In the genomic region with DNA sequence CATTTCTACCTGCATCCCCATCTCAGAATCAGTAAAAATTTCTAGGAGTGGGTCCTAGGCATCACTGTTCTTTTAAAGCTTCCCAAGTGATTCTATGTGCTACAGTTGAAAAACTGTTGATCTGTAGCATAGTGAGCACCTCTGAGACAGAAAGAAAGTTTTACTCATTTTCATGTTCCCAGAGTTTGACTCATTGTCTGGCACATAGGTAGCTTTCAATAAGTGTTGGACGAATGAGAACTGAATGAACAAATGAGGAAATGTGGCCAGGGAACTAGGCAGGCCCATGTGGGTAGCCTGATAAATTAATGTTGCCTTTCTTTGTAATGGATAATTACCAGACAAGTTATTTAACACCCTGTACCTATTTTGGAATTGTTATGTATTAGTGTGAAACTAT, we compare ENCODE assay signal across 35 cellular contexts. TPM values are rescaled to one million over a fixed set of nuclear protein-coding genes. Genes with fewer than 3 reads are reported as not detected.
"Had no signal": no experiment of that assay in that cellular context is flagged by ENCODE, and none has a peak within 500 bp of the region (broad histone marks: within the 10 kb centered on the region; RNA-seq: fewer than 3 reads in every experiment).

No MANE protein-coding gene starts in this region.

- H3K27me3 ChIP-seq: MG63 had no signal

- H3K36me3 ChIP-seq: MG63 had no signal

- H3K9me3 ChIP-seq: MG63 had no signal

- DNase-seq: Karpas-422, Kasumi-1, MG63, MM.1S, MV-4-11, NCI-H1048, NCI-H1092, NCI-H1092 treated with DMSO at 0.1 percent for 48 hours, NCI-H1105, NCI-H1105 treated with DMSO at 0.1 percent for 48 hours, NCI-H1417, NCI-H1417 treated with DMSO at 0.1 percent for 48 hours, NCI-H1436, NCI-H1436 treated with DMSO at 0.1 percent for 48 hours, NCI-H146, NCI-H1694, NCI-H1694 treated with DMSO at 0.1 percent for 48 hours, NCI-H187, NCI-H187 treated with DMSO at 0.1 percent for 48 hours, NCI-H1930, NCI-H2029, NCI-H2029 treated with DMSO at 0.1 percent for 48 hours, NCI-H2081, NCI-H2081 treated with DMSO at 0.1 percent for 48 hours, NCI-H2107, NCI-H2171, NCI-H2171 treated with DMSO at 0.1 percent for 48 hours, NCI-H2227 treated with DMSO at 0.1 percent for 48 hours, NCI-H226, NCI-H345, NCI-H446, NCI-H446 treated with DMSO at 0.1 percent for 48 hours, NCI-H510A, NCI-H510A treated with DMSO at 0.1 percent for 48 hours had no signal

- H3K4me3 ChIP-seq: MG63 had no signal

RNA-seq across cellular contexts. Expression of a gene that starts 33.8 kb away (rescaled TPM):
- total RNA-seq: M059J had no signal
